In genomic region chr1:21278208-21278861, GRCh38 we compare ENCODE assay signal across 1 cellular context.
TF ChIP-seq lines count a peak whose summit lies in the region.

No MANE protein-coding gene starts in this region.

TF ChIP-seq in liver, 16 proteins besides CTCF, POLR2A, EP300 and RAD21 (continued from another document):
- TF ChIP-seq REST (IDR thresholded peaks at IDR 0.05) (no peak), FOXA1 (IDR thresholded peaks at IDR 0.05) (no peak), ZBTB33 (IDR thresholded peaks at IDR 0.05) (no peak), MAX (IDR thresholded peaks at IDR 0.05) (no peak), RXRA (IDR thresholded peaks at IDR 0.05) (no peak), NR2F2 (IDR thresholded peaks at IDR 0.05) (no peak), TAF1 (conservative IDR thresholded peaks at IDR 0.05) (no peak), ATF3 (IDR thresholded peaks at IDR 0.05) (no peak)
